In the genomic region with DNA sequence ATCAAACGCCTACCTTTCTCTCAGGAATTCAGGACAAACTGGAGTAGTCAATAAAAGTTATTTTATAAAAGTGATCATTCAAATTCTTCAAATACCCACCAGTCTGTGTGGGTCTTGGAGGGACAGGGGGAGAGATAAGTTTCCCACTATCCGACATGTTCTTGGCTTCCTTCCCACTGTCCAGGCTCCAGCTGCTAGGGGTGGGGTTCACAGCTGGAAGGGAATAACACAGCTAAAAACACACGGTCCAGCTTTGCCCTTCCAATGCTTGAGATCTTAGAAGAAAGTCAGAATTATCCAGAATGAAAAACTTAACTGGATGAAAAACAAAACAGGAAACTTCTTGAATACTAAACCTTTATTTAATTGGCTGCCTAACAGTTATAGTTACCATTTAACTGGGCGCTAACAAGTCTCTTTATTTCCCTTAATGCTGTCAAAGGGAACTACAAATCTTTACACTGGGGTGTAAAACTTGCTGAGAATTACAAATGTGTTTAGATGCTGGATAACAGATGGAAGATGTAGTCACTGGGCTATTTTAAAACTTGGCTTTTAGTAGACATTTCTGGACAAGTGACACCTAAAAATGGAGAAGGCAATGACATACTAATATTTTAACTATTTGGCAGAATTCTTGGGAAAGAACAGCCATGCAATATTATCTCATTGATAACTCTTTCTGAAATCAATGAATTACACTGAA, we compare ENCODE assay signal across 11 cellular contexts.
DNase-seq lines count a peak whose midpoint lies in the region; ATAC-seq and TF ChIP-seq lines count a peak whose summit lies in the region.
"Had no signal": no experiment of that assay in that cellular context is flagged by ENCODE, and none has a peak within 500 bp of the region (broad histone marks: within the 10 kb centered on the region; RNA-seq: fewer than 3 reads in every experiment).

No MANE protein-coding gene starts in this region.

- in situ Hi-C loops in astrocyte of the spinal cord (cut with HindIII; ENCODE audit: low sequenced_read_pairs): no loop called here
- in situ Hi-C loops in gastrocnemius medialis (cut with MboI; ENCODE audit: low sequenced_read_pairs in 4 of 4): loop anchor here in 3 of 4 donors (5.0 to 25.0 kb wide), 3 partner anchors 648 to 650 kb away; partner anchors contain the start of gene LRRN3 (in 1 of the 3)

- H3K27ac ChIP-seq in HUES48 (ENCODE audit: low read depth, low read length) (peak overlapping the region; percentile 5), gastrocnemius medialis (peak overlapping the region; percentile 30 to 38 (median 35)), right lobe of liver (no peak overlapping the region)
- H3K27ac ChIP-seq: BLaER1 treated with 17β-estradiol and CSF1 and Interleukin-3, amounts not matched to agents 10 nM and 100 nM; KMS-11; RWPE1 had no signal

- H3K27me3 ChIP-seq in HUES48 (ENCODE audit: control insufficient read depth, insufficient read depth, low read length): no peaks in the 10 kb centered on the region
- H3K27me3 ChIP-seq in gastrocnemius medialis: no peaks in the 10 kb centered on the region
- H3K27me3 ChIP-seq in right lobe of liver: no peaks in the 10 kb centered on the region
- H3K27me3 ChIP-seq: BLaER1 treated with 17β-estradiol and CSF1 and Interleukin-3, amounts not matched to agents 10 nM and 100 nM had no signal

- 61% methylated on average over 4 of the region's 4 CpGs for WGBS in right lobe of liver (ENCODE audit: insufficient coverage, low coverage, low lambda C conversion rate, missing lambda C conversion rate)

- DNase-seq in astrocyte of the spinal cord (ENCODE audit: low read depth, low spot score) (peak; percentile 17), left ventricle myocardium superior (no peak), gastrocnemius medialis (no peak), NCI-H1417 (lab: John Stamatoyannopoulos, UW) (no peak), right lobe of liver (no peak)
- DNase-seq: NCI-H510A had no signal

- H3K4me3 ChIP-seq in HUES48 (ENCODE audit: low read depth, low read length): no peak overlapping the region
- H3K4me3 ChIP-seq in astrocyte of the spinal cord (ENCODE audit: low read depth, low read length): no peak overlapping the region
- H3K4me3 ChIP-seq in gastrocnemius medialis: no peak overlapping the region
- H3K4me3 ChIP-seq in right lobe of liver: no peak overlapping the region
- H3K4me3 ChIP-seq: BLaER1 treated with 17β-estradiol and CSF1 and Interleukin-3, amounts not matched to agents 10 nM and 100 nM had no signal

- H3K9me3 ChIP-seq in HUES48 (ENCODE audit: control insufficient read depth, insufficient read depth, low read length) (no peaks in the 10 kb centered on the region), gastrocnemius medialis (no peaks in the 10 kb centered on the region), right lobe of liver (no peaks in the 10 kb centered on the region)
- H3K9me3 ChIP-seq: BLaER1 treated with 17β-estradiol and CSF1 and Interleukin-3, amounts not matched to agents 10 nM and 100 nM had no signal

- no peak overlapping the region for H3K9ac ChIP-seq in HUES48 (ENCODE audit: low read depth, low read length)
- H3K9ac ChIP-seq: BLaER1 treated with 17β-estradiol and CSF1 and Interleukin-3, amounts not matched to agents 10 nM and 100 nM; KMS-11 had no signal

- H3K4me1 ChIP-seq in HUES48 (ENCODE audit: control insufficient read depth, insufficient read depth, low read length) (no peaks in the 10 kb centered on the region), gastrocnemius medialis (peaks cover 6 to 14% of the 10 kb centered on the region in 2 donors), right lobe of liver (peaks cover 0 to 3% (median 0%) of the 10 kb centered on the region in 4 donors)
- H3K4me1 ChIP-seq: BLaER1 treated with 17β-estradiol and CSF1 and Interleukin-3, amounts not matched to agents 10 nM and 100 nM had no signal

- TF ChIP-seq CTCF in astrocyte of the spinal cord (IDR thresholded peaks at IDR 0.05; ENCODE audit: low read depth, low read length): no peak
- no peak for TF ChIP-seq CTCF in gastrocnemius medialis (IDR thresholded peaks at IDR 0.05 in 4 of 5, conservative IDR thresholded peaks at IDR 0.05 in 1 of 5)
- TF ChIP-seq CTCF in right lobe of liver (IDR thresholded peaks at IDR 0.05): no peak

- no peak for TF ChIP-seq POLR2A in gastrocnemius medialis (IDR thresholded peaks at IDR 0.05)
- no peak for TF ChIP-seq POLR2A in right lobe of liver (IDR thresholded peaks at IDR 0.05)

- H3K36me3 ChIP-seq in HUES48 (ENCODE audit: control insufficient read depth, insufficient read depth, low read length) (peaks cover 7% of the 10 kb centered on the region; the same call in 1 of the 2 replicates), gastrocnemius medialis (peaks cover 0 to 8% of the 10 kb centered on the region in 2 donors), right lobe of liver (peaks cover 0 to 28% (median 2%) of the 10 kb centered on the region in 4 donors)

- ATAC-seq in left ventricle myocardium superior: peak; percentile 62
- ATAC-seq in gastrocnemius medialis: peak; percentile 61 to 79
- ATAC-seq in HG02763 (IDR thresholded peaks at IDR 0.05; ENCODE audit: unreplicated experiment): no peak
- no peak for ATAC-seq in right lobe of liver

- intact Hi-C loops in left ventricle myocardium superior (cut with micrococcal nuclease): loop anchor here (10.0 kb wide), 1 partner anchor 640 kb away; the partner anchor contains the start of gene LRRN3
- intact Hi-C loops in gastrocnemius medialis (cut with DNase I; ENCODE audit: low total_unique reads): loop anchor here (1.0 to 10.0 kb wide), 3 partner anchors 173 to 1890 kb away; partner anchors contain the start of gene IMMP2L
- intact Hi-C loops in right lobe of liver (cut with DNase I): no loop called here

Comparison
In these comparisons a context has a peak if more than half of its experiments do, and no peak if none do; other contexts are left out.
1. H3K27ac ChIP-seq: peak in HUES48 (single experiment) and gastrocnemius medialis (4 of 4); none in right lobe of liver (0 of 3).
2. ATAC-seq: peak in left ventricle myocardium superior (single experiment) and gastrocnemius medialis (2 of 2); none in HG02763 (single experiment) and right lobe of liver (0 of 4).
3. intact Hi-C loops: an anchor here in left ventricle myocardium superior (10.0 kb wide) and gastrocnemius medialis (1.0 to 10.0 kb wide); none called in right lobe of liver.